In genomic region chr1:42328047-42328625, GRCh38 we compare ENCODE assay signal across 1 cellular context.
TF ChIP-seq lines count a peak whose summit lies in the region.

No MANE protein-coding gene starts in this region.

TF ChIP-seq in GM23338, 12 proteins besides CTCF, POLR2A, EP300 and RAD21:
- no peak for TF ChIP-seq POLR2AphosphoS5 (IDR thresholded peaks at IDR 0.05; ENCODE audit: low read depth)
